20 cellular contexts compared by ENCODE assay signal in the genomic region with DNA sequence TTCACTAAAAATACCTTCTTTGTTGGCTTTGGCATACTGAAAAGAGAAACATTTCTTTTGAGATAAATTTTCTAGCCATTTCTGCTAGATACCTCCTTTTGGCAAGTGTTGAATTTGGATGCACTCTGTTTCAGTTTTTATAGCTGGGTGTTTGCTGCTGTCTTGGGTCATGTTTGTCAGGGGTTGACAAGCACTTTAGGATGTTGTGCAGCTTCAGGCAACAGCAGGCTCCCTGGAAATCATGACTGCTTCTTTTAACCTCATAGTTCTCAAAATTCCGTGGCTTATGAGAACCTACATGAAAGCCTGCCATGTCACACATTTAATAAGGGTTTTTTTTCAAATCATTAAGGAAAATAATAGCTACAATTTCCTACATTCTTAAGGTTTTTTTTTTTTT. TPM values are rescaled to one million over a fixed set of nuclear protein-coding genes. Genes with fewer than 3 reads are reported as not detected.
DNase-seq lines count a peak whose midpoint lies in the region; ATAC-seq and TF ChIP-seq lines count a peak whose summit lies in the region.
"Had no signal": no experiment of that assay in that cellular context is flagged by ENCODE, and none has a peak within 500 bp of the region (broad histone marks: within the 10 kb centered on the region; RNA-seq: fewer than 3 reads in every experiment).

No MANE protein-coding gene starts in this region.

- no peak overlapping the region for H3K27ac Mint-ChIP-seq in CD8-positive, alpha-beta T cell
- H3K27ac Mint-ChIP-seq: CD4-positive, alpha-beta memory T cell; GM23338; H9 had no signal

- POLR2A ChIA-PET in CD8-positive, alpha-beta T cell (lab: Charles Lee) = no interaction called here

- H3K27ac ChIP-seq in left ventricle myocardium inferior (replicated peaks) = no peak overlapping the region
- H3K27ac ChIP-seq in CD8-positive, alpha-beta T cell (ENCODE audit: low read depth, low read length) = no peak overlapping the region
- H3K27ac ChIP-seq: A549 had no signal

- no peaks in the 10 kb centered on the region for H3K4me1 Mint-ChIP-seq in CD8-positive, alpha-beta T cell (ENCODE audit: low read depth)
- H3K4me1 Mint-ChIP-seq: GM23338, H9 had no signal

- H3K36me3 ChIP-seq in left ventricle myocardium inferior = no peaks in the 10 kb centered on the region
- no peaks in the 10 kb centered on the region for H3K36me3 ChIP-seq in CD8-positive, alpha-beta T cell (ENCODE audit: insufficient read depth, low read length)

- no peaks in the 10 kb centered on the region for H3K27me3 ChIP-seq in left ventricle myocardium inferior (ENCODE audit: low read depth)
- H3K27me3 ChIP-seq in CD8-positive, alpha-beta T cell (ENCODE audit: insufficient read depth, low read length) = no peaks in the 10 kb centered on the region

- CTCF ChIA-PET in CD8-positive, alpha-beta T cell (lab: Charles Lee) = no interaction called here

- TF ChIP-seq CTCF in left ventricle myocardium inferior (IDR thresholded peaks at IDR 0.05; ENCODE audit: borderline replicate concordance) = no peak
- TF ChIP-seq CTCF in CD8-positive, alpha-beta T cell (IDR thresholded peaks at IDR 0.05) = no peak

- in situ Hi-C loops in SK-MEL-5 (cut with HindIII; ENCODE audit: low pct_unique_long_range_greater_than_20kb, low sequenced_read_pairs) = no loop called here

- H3K9me3 ChIP-seq in left ventricle myocardium inferior (replicated peaks) = no peaks in the 10 kb centered on the region
- no peaks in the 10 kb centered on the region for H3K9me3 ChIP-seq in CD8-positive, alpha-beta T cell (ENCODE audit: low read length)
- H3K9me3 ChIP-seq: A549, Caco-2 had no signal

- no peak overlapping the region for H3K4me3 Mint-ChIP-seq in CD8-positive, alpha-beta T cell
- H3K4me3 Mint-ChIP-seq: CD4-positive, alpha-beta memory T cell; GM23338; H9 had no signal

- H3K36me3 Mint-ChIP-seq in CD8-positive, alpha-beta T cell = no peaks in the 10 kb centered on the region
- H3K36me3 Mint-ChIP-seq: CD4-positive, alpha-beta memory T cell had no signal

- ATAC-seq in Right ventricle myocardium inferior = peak; percentile 54
- ATAC-seq in left ventricle myocardium superior = peak; percentile 48
- ATAC-seq in CD8-positive, alpha-beta T cell = no peak
- ATAC-seq: A549, GM23338, HCT116 had no signal

- H3K4me1 ChIP-seq in left ventricle myocardium inferior = peaks cover 21% of the 10 kb centered on the region
- H3K4me1 ChIP-seq in CD8-positive, alpha-beta T cell (ENCODE audit: insufficient read depth, low read length) = no peaks in the 10 kb centered on the region
- H3K4me1 ChIP-seq: A549, Caco-2 had no signal

- intact Hi-C loops in Right ventricle myocardium inferior (cut with DNase I) = no loop called here
- intact Hi-C loops in left ventricle myocardium inferior (cut with micrococcal nuclease) = no loop called here
- intact Hi-C loops in left ventricle myocardium superior (cut with micrococcal nuclease) = no loop called here
- intact Hi-C loops in cardiac septum (cut with DNase I) = no loop called here
- intact Hi-C loops in CD8-positive, alpha-beta T cell (cut with DNase I, micrococcal nuclease) = no loop called here

- no peaks in the 10 kb centered on the region for H3K9me3 Mint-ChIP-seq in CD8-positive, alpha-beta T cell

- no peak for DNase-seq in Right ventricle myocardium inferior (ENCODE audit: missing footprints)
- no peak for DNase-seq in left ventricle myocardium inferior
- DNase-seq in left ventricle myocardium superior = no peak
- no peak for DNase-seq in cardiac septum (ENCODE audit: low spot score)
- peak; percentile 21 for DNase-seq in SK-MEL-5 (ENCODE audit: low read depth, low spot score)
- DNase-seq in NCI-H1048 (lab: John Stamatoyannopoulos, UW) = no peak
- no peak for DNase-seq in CD8-positive, alpha-beta T cell
- DNase-seq: 8988T; ACHN; AML-193; C1 segment of cervical spinal cord; Caco-2; CD4-positive, alpha-beta memory T cell; DMS153; DND-41; H9 had no signal

- no peak overlapping the region for H3K4me3 ChIP-seq in left ventricle myocardium inferior
- no peak overlapping the region for H3K4me3 ChIP-seq in CD8-positive, alpha-beta T cell (ENCODE audit: low read depth, low read length)
- H3K4me3 ChIP-seq: A549, GM23338 had no signal

- no peaks in the 10 kb centered on the region for H3K27me3 Mint-ChIP-seq in CD8-positive, alpha-beta T cell (ENCODE audit: low read depth)

RNA-seq across cellular contexts. Expression of a gene that starts 36.7 kb away (rescaled TPM):
- total RNA-seq in Right ventricle myocardium inferior (12.9 TPM), left ventricle myocardium inferior (13.2 TPM), left ventricle myocardium superior (13.3 TPM), cardiac septum (15.7 TPM)
- total RNA-seq in SK-MEL-5 (2014; rRNA removed; shearing (Covaris generic)) = 23.1 and 23.8 TPM in 2 replicates
- polyA plus RNA-seq in SK-MEL-5 (2015; cell fraction: cytosol; rRNA removed) = 6.1 and 6.4 TPM in 2 replicates
- 9.0 and 12.3 TPM in 2 replicates for polyA plus RNA-seq in SK-MEL-5 (2015; cell fraction: nucleus; rRNA removed)
- total RNA-seq in CD8-positive, alpha-beta T cell = under 1 TPM in 1 of 2 experiments, not detected in 1; 0.61 TPM
- polyA plus RNA-seq: BJ had no signal
